ENCODE assay signal across 17 cellular contexts in genomic region chr11:10348650-10349280, GRCh38. TPM values are rescaled to one million over a fixed set of nuclear protein-coding genes. Genes with fewer than 3 reads are reported as not detected.
DNase-seq lines count a peak whose midpoint lies in the region; ATAC-seq and TF ChIP-seq lines count a peak whose summit lies in the region.
"Had no signal": no experiment of that assay in that cellular context is flagged by ENCODE, and none has a peak within 500 bp of the region (broad histone marks: within the 10 kb centered on the region; RNA-seq: fewer than 3 reads in every experiment).

No MANE protein-coding gene starts in this region.

- H3K27ac ChIP-seq in PC-3 (ENCODE audit: low read length) = 0 out of 2 replicates have a peak overlapping the region, but pooled peaks have one; percentile 6
- H3K27ac ChIP-seq: RWPE1 had no signal

- H3K9me3 ChIP-seq in PC-3 (ENCODE audit: low read length) = no peaks in the 10 kb centered on the region

- H3K4me3 ChIP-seq in PC-3 (ENCODE audit: low read length) (no peak overlapping the region), fibroblast of mammary gland (ENCODE audit: control insufficient read depth, low read depth, low read length) (no peak overlapping the region)
- H3K4me3 ChIP-seq: HAP-1 had no signal

- no peak overlapping the region for H3K9ac ChIP-seq in PC-3 (ENCODE audit: low read length)

- H4K20me1 ChIP-seq in PC-3 (ENCODE audit: low read length) = no peaks in the 10 kb centered on the region

- BruUV-seq in PC-3 (replicated peaks; lab: Mats Ljungman, UMichigan) = no TSS peak

- H3K4me2 ChIP-seq in PC-3 (ENCODE audit: low read length) = 0 out of 2 replicates have a peak overlapping the region, but pooled peaks have one; percentile 10

- CTCF ChIA-PET in PC-3 (lab: Charles Lee) = no interaction called here

- peak; percentile 74 for DNase-seq in EL
- peak; percentile 54 for DNase-seq in PC-3
- peak; percentile 81 for DNase-seq in fibroblast of mammary gland (ENCODE audit: low read depth)
- DNase-seq in renal cortical epithelial cell (ENCODE audit: low read depth) = peak; percentile 95
- no peak for DNase-seq in NCI-H1694 (lab: John Stamatoyannopoulos, UW)
- DNase-seq in stimulated activated CD4-positive, alpha-beta T cell treated with anti-CD3 and anti-CD28 coated beads, Interleukin-4, amount 100 ng/mL, for 24 hours = no peak
- no peak for DNase-seq in RKO (ENCODE audit: low spot score)
- DNase-seq: activated CD4-positive, alpha-beta T cell treated with anti-CD3 and anti-CD28 coated beads, Interleukin-2, amount 10 ng/mL, durations not matched to agents 24 days and 14 days; aorta; CD4-positive, alpha-beta T cell; effector CD4-positive, alpha-beta T cell; GF-D8; head of caudate nucleus; left colon had no signal

- H3F3A ChIP-seq in PC-3 (ENCODE audit: low read length, unreplicated experiment) = no peaks in the 10 kb centered on the region

- ATAC-seq in PC-3 (no peak), HG03039 (IDR thresholded peaks at IDR 0.05; ENCODE audit: unreplicated experiment) (no peak)
- ATAC-seq: left colon had no signal

- intact Hi-C loops in PC-3 (cut with micrococcal nuclease) = no loop called here

- H3K79me2 ChIP-seq in PC-3 (ENCODE audit: low read length) = no peaks in the 10 kb centered on the region

- H3K27me3 ChIP-seq in PC-3 (ENCODE audit: low read length) = no peaks in the 10 kb centered on the region

- H2AFZ ChIP-seq in PC-3 (ENCODE audit: low read length) = no peak overlapping the region

- no peaks in the 10 kb centered on the region for H3K36me3 ChIP-seq in PC-3 (ENCODE audit: low read depth, low read length)
- H3K36me3 ChIP-seq: HAP-1 had no signal

- POLR2A ChIA-PET in PC-3 (lab: Charles Lee; ENCODE audit: unreplicated experiment) = no interaction called here

- H3K9me2 ChIP-seq in PC-3 (replicated peaks; ENCODE audit: low read length) = no peaks in the 10 kb centered on the region

- H3K4me1 ChIP-seq in PC-3 (ENCODE audit: insufficient read depth, low read length) = peaks cover 40% of the 10 kb centered on the region

- TF ChIP-seq CTCF in PC-3 (conservative IDR thresholded peaks at IDR 0.05; ENCODE audit: low read depth, low read length) = no peak
- no peak for TF ChIP-seq CTCF in fibroblast of mammary gland (conservative IDR thresholded peaks at IDR 0.05; ENCODE audit: control insufficient read depth, insufficient read depth, low read depth, low read length)

RNA-seq across cellular contexts. Expression of gene ADM, which starts 43.9 kb away (rescaled TPM):
- total RNA-seq in PC-3 (2014; rRNA removed) (68.0 and 82.5 TPM in 2 replicates), renal cortical epithelial cell (56.4 and 57.3 TPM in 2 replicates)

RNA-seq across cellular contexts. Expression of gene SBF2, which starts 54.7 kb away (rescaled TPM):
- 30.3 and 31.3 TPM in 2 replicates for total RNA-seq in PC-3 (2014; rRNA removed)
- 31.6 and 51.4 TPM in 2 replicates for total RNA-seq in renal cortical epithelial cell

Comparison
In these comparisons a context has a peak if more than half of its experiments do, and no peak if none do; other contexts are left out.
1. DNase-seq: peak in EL (single experiment), PC-3 (single experiment), fibroblast of mammary gland (single experiment) and renal cortical epithelial cell (single experiment); none in NCI-H1694 (single experiment), stimulated activated CD4-positive, alpha-beta T cell treated with anti-CD3 and anti-CD28 coated beads, Interleukin-4, amount 100 ng/mL, for 24 hours (single experiment) and RKO (single experiment).